In genomic region chr7:78587443-78588044, GRCh38 we compare ENCODE assay signal across 12 cellular contexts.
DNase-seq lines count a peak whose midpoint lies in the region; ATAC-seq, FAIRE-seq and TF ChIP-seq lines count a peak whose summit lies in the region.
"Had no signal": no experiment of that assay in that cellular context is flagged by ENCODE, and none has a peak within 500 bp of the region (broad histone marks: within the 10 kb centered on the region; RNA-seq: fewer than 3 reads in every experiment).

No MANE protein-coding gene starts in this region.

- H3K27me3 ChIP-seq in keratinocyte (ENCODE audit: control insufficient read depth, extremely low read depth, insufficient read depth, low read length) (no peaks in the 10 kb centered on the region), foreskin keratinocyte (peaks cover 2% of the 10 kb centered on the region)

- FAIRE-seq in keratinocyte (lab: Jason Lieb, UNC), result no peak

- POLR2A ChIA-PET in activated CD8-positive, alpha-beta T cell treated with anti-CD3 and anti-CD28 coated beads for 36 hours (lab: Charles Lee), result no interaction called here

- H3K4me1 ChIP-seq in keratinocyte (ENCODE audit: control insufficient read depth, extremely low read depth, insufficient read depth, low read length), result no peaks in the 10 kb centered on the region
- H3K4me1 ChIP-seq in foreskin keratinocyte, result no peaks in the 10 kb centered on the region

- no peak overlapping the region for H3K27ac Mint-ChIP-seq in activated CD8-positive, alpha-beta T cell treated with anti-CD3 and anti-CD28 coated beads for 36 hours
- no peak overlapping the region for H3K27ac Mint-ChIP-seq in activated T-helper 2 cell treated with anti-CD3 and anti-CD28 coated beads, Interferon-gamma antibody, Interleukin-2, Interleukin-4, amounts not matched to agents 10 μg/mL and 5 μg/mL and 100 μg/mL, durations not matched to agents 14 hours and 24 hours and 36 hours
- H3K27ac Mint-ChIP-seq: activated T-helper 1 cell treated with anti-CD3 and anti-CD28 coated beads, Interleukin-12 subunit alpha, Interleukin-12 subunit beta, Interleukin-2, Interleukin-4 antibody, amounts not matched to agents 30 ng/mL and 10 ng/mL and 1 ng/mL, durations not matched to agents 14 hours and 24 hours and 36 hours had no signal

- no peaks in the 10 kb centered on the region for H3K4me1 Mint-ChIP-seq in activated CD8-positive, alpha-beta T cell treated with anti-CD3 and anti-CD28 coated beads for 36 hours (ENCODE audit: low read depth)
- H3K4me1 Mint-ChIP-seq in activated T-helper 2 cell treated with anti-CD3 and anti-CD28 coated beads, Interferon-gamma antibody, Interleukin-2, Interleukin-4, amounts not matched to agents 10 μg/mL and 5 μg/mL and 100 μg/mL, durations not matched to agents 14 hours and 24 hours and 36 hours (ENCODE audit: low read depth), result no peaks in the 10 kb centered on the region

- dilution Hi-C loops in keratinocyte (cut with MboI; ENCODE audit: extremely low pct_ligation_motif_present, low sequenced_read_pairs), result no loop called here

- CTCF ChIA-PET in activated CD8-positive, alpha-beta T cell treated with anti-CD3 and anti-CD28 coated beads for 36 hours (lab: Charles Lee), result no interaction called here

- intact Hi-C loops in activated CD8-positive, alpha-beta T cell treated with anti-CD3 and anti-CD28 coated beads for 36 hours (cut with micrococcal nuclease), result no loop called here
- intact Hi-C loops in activated T-helper 2 cell treated with anti-CD3 and anti-CD28 coated beads, Interferon-gamma antibody, Interleukin-2, Interleukin-4, amounts not matched to agents 10 μg/mL and 5 μg/mL and 100 μg/mL, durations not matched to agents 14 hours and 24 hours and 36 hours (cut with micrococcal nuclease), result no loop called here

- H3K9ac ChIP-seq in keratinocyte (ENCODE audit: control insufficient read depth, extremely low read depth, insufficient read depth, low read length), result no peak overlapping the region

- peak; percentile 46 for DNase-seq in EH (ENCODE audit: low read depth)
- DNase-seq in SK-MEL-5 (ENCODE audit: low read depth, low spot score), result peak; percentile 83
- DNase-seq in keratinocyte (ENCODE audit: low read depth, low spot score), result no peak
- no peak for DNase-seq in activated CD8-positive, alpha-beta T cell treated with anti-CD3 and anti-CD28 coated beads for 36 hours
- no peak for DNase-seq in foreskin keratinocyte
- no peak for DNase-seq in activated T-helper 2 cell treated with anti-CD3 and anti-CD28 coated beads, Interferon-gamma antibody, Interleukin-2, Interleukin-4, amounts not matched to agents 10 μg/mL and 5 μg/mL and 100 μg/mL, durations not matched to agents 14 hours and 24 hours and 36 hours (ENCODE audit: low spot score)
- DNase-seq in stimulated activated CD4-positive, alpha-beta T cell treated with anti-CD3 and anti-CD28 coated beads, Interleukin-15, amount 100 ng/mL, for 24 hours, result no peak
- DNase-seq: effector memory CD4-positive, alpha-beta T cell; GOT3; SW 1271 had no signal

- H3K4me3 Mint-ChIP-seq in activated CD8-positive, alpha-beta T cell treated with anti-CD3 and anti-CD28 coated beads for 36 hours, result no peak overlapping the region
- H3K4me3 Mint-ChIP-seq in activated T-helper 2 cell treated with anti-CD3 and anti-CD28 coated beads, Interferon-gamma antibody, Interleukin-2, Interleukin-4, amounts not matched to agents 10 μg/mL and 5 μg/mL and 100 μg/mL, durations not matched to agents 14 hours and 24 hours and 36 hours (ENCODE audit: low read depth), result no peak overlapping the region
- H3K4me3 Mint-ChIP-seq: activated T-helper 1 cell treated with anti-CD3 and anti-CD28 coated beads, Interleukin-12 subunit alpha, Interleukin-12 subunit beta, Interleukin-2, Interleukin-4 antibody, amounts not matched to agents 30 ng/mL and 10 ng/mL and 1 ng/mL, durations not matched to agents 14 hours and 24 hours and 36 hours had no signal

- H3K36me3 ChIP-seq in keratinocyte (ENCODE audit: control insufficient read depth in 2 of 2, extremely low read depth in 1 of 2, insufficient read depth in 2 of 2, low read length in 2 of 2), result no peaks in the 10 kb centered on the region

- no peaks in the 10 kb centered on the region for H3K9me1 ChIP-seq in keratinocyte (ENCODE audit: control insufficient read depth, extremely low read depth, insufficient read depth, low read length)

- peak; percentile 14 to 50 (median 21) for TF ChIP-seq CTCF in keratinocyte (optimal IDR thresholded peaks at IDR 0.05 in 1 of 3, IDR thresholded peaks at IDR 0.05 in 1 of 3, conservative IDR thresholded peaks at IDR 0.05 in 1 of 3; ENCODE audit: extremely low read depth in 1 of 3, insufficient read depth in 2 of 3, low read length in 3 of 3)
- no peak for TF ChIP-seq CTCF in activated CD8-positive, alpha-beta T cell treated with anti-CD3 and anti-CD28 coated beads for 36 hours (IDR thresholded peaks at IDR 0.05)
- TF ChIP-seq CTCF in foreskin keratinocyte (conservative IDR thresholded peaks at IDR 0.05), result no peak

- TF ChIP-seq RAD21 in Ishikawa (IDR thresholded peaks at IDR 0.05; ENCODE audit: low read depth), result peak; percentile 58

- no peak overlapping the region for H2AFZ ChIP-seq in keratinocyte (ENCODE audit: control insufficient read depth, low read length)

- H3K9me3 ChIP-seq in keratinocyte (ENCODE audit: control insufficient read depth, low read depth, low read length), result no peaks in the 10 kb centered on the region

- H4K20me1 ChIP-seq in keratinocyte (ENCODE audit: control insufficient read depth, extremely low read depth, insufficient read depth, low read length), result no peaks in the 10 kb centered on the region

- H3K4me2 ChIP-seq in keratinocyte (ENCODE audit: control insufficient read depth, extremely low read depth, insufficient read depth, low read depth, low read length), result no peak overlapping the region

- no peak for ATAC-seq in activated CD8-positive, alpha-beta T cell treated with anti-CD3 and anti-CD28 coated beads for 36 hours
- no peak for ATAC-seq in foreskin keratinocyte

- H3K27me3 Mint-ChIP-seq in activated CD8-positive, alpha-beta T cell treated with anti-CD3 and anti-CD28 coated beads for 36 hours, result no peaks in the 10 kb centered on the region
- no peaks in the 10 kb centered on the region for H3K27me3 Mint-ChIP-seq in activated T-helper 2 cell treated with anti-CD3 and anti-CD28 coated beads, Interferon-gamma antibody, Interleukin-2, Interleukin-4, amounts not matched to agents 10 μg/mL and 5 μg/mL and 100 μg/mL, durations not matched to agents 14 hours and 24 hours and 36 hours (ENCODE audit: low read depth)

- in situ Hi-C loops in SK-MEL-5 (cut with HindIII; ENCODE audit: low pct_unique_long_range_greater_than_20kb, low sequenced_read_pairs), result no loop called here

- TF ChIP-seq EP300 in Ishikawa (IDR thresholded peaks at IDR 0.05; ENCODE audit: borderline replicate concordance), result no peak

- no peaks in the 10 kb centered on the region for H3K79me2 ChIP-seq in keratinocyte (ENCODE audit: control insufficient read depth, insufficient read depth, low read length)

- no peaks in the 10 kb centered on the region for H3K36me3 Mint-ChIP-seq in activated CD8-positive, alpha-beta T cell treated with anti-CD3 and anti-CD28 coated beads for 36 hours (ENCODE audit: low read depth)
- H3K36me3 Mint-ChIP-seq in activated T-helper 2 cell treated with anti-CD3 and anti-CD28 coated beads, Interferon-gamma antibody, Interleukin-2, Interleukin-4, amounts not matched to agents 10 μg/mL and 5 μg/mL and 100 μg/mL, durations not matched to agents 14 hours and 24 hours and 36 hours (ENCODE audit: low read depth), result no peaks in the 10 kb centered on the region

- H3K4me3 ChIP-seq in keratinocyte (ENCODE audit: control insufficient read depth in 2 of 3, extremely low read depth in 1 of 3, insufficient read depth in 2 of 3, low read depth in 1 of 3, low read length in 3 of 3), result no peak overlapping the region

- H3K27ac ChIP-seq in keratinocyte (ENCODE audit: control insufficient read depth, insufficient read depth, low read length) (no peak overlapping the region), foreskin keratinocyte (no peak overlapping the region)

- no peaks in the 10 kb centered on the region for H3K9me3 Mint-ChIP-seq in activated CD8-positive, alpha-beta T cell treated with anti-CD3 and anti-CD28 coated beads for 36 hours
- no peaks in the 10 kb centered on the region for H3K9me3 Mint-ChIP-seq in activated T-helper 2 cell treated with anti-CD3 and anti-CD28 coated beads, Interferon-gamma antibody, Interleukin-2, Interleukin-4, amounts not matched to agents 10 μg/mL and 5 μg/mL and 100 μg/mL, durations not matched to agents 14 hours and 24 hours and 36 hours
- H3K9me3 Mint-ChIP-seq: activated T-helper 1 cell treated with anti-CD3 and anti-CD28 coated beads, Interleukin-12 subunit alpha, Interleukin-12 subunit beta, Interleukin-2, Interleukin-4 antibody, amounts not matched to agents 30 ng/mL and 10 ng/mL and 1 ng/mL, durations not matched to agents 14 hours and 24 hours and 36 hours had no signal

TF ChIP-seq in Ishikawa, 13 proteins besides CTCF, POLR2A, EP300 and RAD21:
- no peak for TF ChIP-seq CREB1 (IDR thresholded peaks at IDR 0.05; ENCODE audit: low read depth)
- no peak for TF ChIP-seq CEBPB (IDR thresholded peaks at IDR 0.05)
- no peak for TF ChIP-seq ZBTB7A (IDR thresholded peaks at IDR 0.05; ENCODE audit: low read depth)
- no peak for TF ChIP-seq NFIC (IDR thresholded peaks at IDR 0.05)
- no peak for TF ChIP-seq YY1 (IDR thresholded peaks at IDR 0.05; ENCODE audit: low read depth)
- TF ChIP-seq TEAD4 (IDR thresholded peaks at IDR 0.05), result no peak
TF ChIP-seq in Ishikawa: peak in this region for 0.

Comparison
In these comparisons a context has a peak if more than half of its experiments do, and no peak if none do; other contexts are left out.
1. DNase-seq: peak in EH (single experiment) and SK-MEL-5 (single experiment); none in keratinocyte (single experiment), activated CD8-positive, alpha-beta T cell treated with anti-CD3 and anti-CD28 coated beads for 36 hours (single experiment), foreskin keratinocyte (0 of 2), activated T-helper 2 cell treated with anti-CD3 and anti-CD28 coated beads, Interferon-gamma antibody, Interleukin-2, Interleukin-4, amounts not matched to agents 10 μg/mL and 5 μg/mL and 100 μg/mL, durations not matched to agents 14 hours and 24 hours and 36 hours (single experiment) and stimulated activated CD4-positive, alpha-beta T cell treated with anti-CD3 and anti-CD28 coated beads, Interleukin-15, amount 100 ng/mL, for 24 hours (single experiment).
2. CTCF ChIP-seq: peak in keratinocyte (3 of 3); none in activated CD8-positive, alpha-beta T cell treated with anti-CD3 and anti-CD28 coated beads for 36 hours (single experiment) and foreskin keratinocyte (single experiment).